In the genomic region with DNA sequence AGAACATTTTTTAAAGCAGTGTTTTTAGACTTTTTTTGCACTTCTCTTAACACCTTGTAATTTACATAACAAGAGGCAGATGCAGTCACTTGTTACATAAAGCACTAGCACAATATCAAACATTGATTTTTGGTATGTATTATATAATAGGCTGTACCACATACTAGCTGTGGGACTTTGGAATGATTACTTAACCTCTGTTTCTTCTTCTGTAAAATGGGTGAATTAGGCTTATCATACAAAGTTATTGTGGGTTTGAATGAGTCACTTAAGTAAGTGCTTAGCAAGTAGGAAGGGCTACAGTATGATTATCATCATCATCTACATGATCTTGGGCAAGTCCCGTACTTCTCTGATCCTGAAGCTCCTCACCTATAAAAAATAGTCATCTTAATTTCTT, we compare ENCODE assay signal across 17 cellular contexts. TPM values are rescaled to one million over a fixed set of nuclear protein-coding genes. Genes with fewer than 3 reads are reported as not detected.
"Had no signal": no experiment of that assay in that cellular context is flagged by ENCODE, and none has a peak within 500 bp of the region (broad histone marks: within the 10 kb centered on the region; RNA-seq: fewer than 3 reads in every experiment).

No MANE protein-coding gene starts in this region.

- H3K4me3 ChIP-seq: gastrocnemius medialis, lung, mucosa of descending colon, prostate gland, tibial artery, vagina had no signal

- H3K27ac Mint-ChIP-seq: activated CD4-positive, alpha-beta memory T cell treated with anti-CD3 and anti-CD28 coated beads, Interleukin-2, amount 10 ng/mL, durations not matched to agents 7 days and 5 days; activated CD4-positive, alpha-beta T cell treated with anti-CD3 and anti-CD28 coated beads for 36 hours; activated naive CD8-positive, alpha-beta T cell treated with anti-CD3 and anti-CD28 coated beads for 36 hours; naive thymus-derived CD8-positive, alpha-beta T cell; stimulated activated effector memory CD8-positive, alpha-beta T cell treated with anti-CD3 and anti-CD28 coated beads, Interleukin-12 subunit alpha, Interleukin-12 subunit beta, amount 100 ng/mL, for 72 hours had no signal

- H3K36me3 ChIP-seq: gastrocnemius medialis, heart right ventricle, prostate gland, tibial artery, vagina had no signal

- H3K27ac ChIP-seq: gastrocnemius medialis, heart right ventricle, prostate gland, tibial artery, vagina had no signal

- H3K4me3 Mint-ChIP-seq: activated CD4-positive, alpha-beta memory T cell treated with anti-CD3 and anti-CD28 coated beads, Interleukin-2, amount 10 ng/mL, durations not matched to agents 7 days and 5 days; activated CD4-positive, alpha-beta T cell treated with anti-CD3 and anti-CD28 coated beads for 36 hours; activated naive CD8-positive, alpha-beta T cell treated with anti-CD3 and anti-CD28 coated beads for 36 hours; naive thymus-derived CD8-positive, alpha-beta T cell; stimulated activated effector memory CD8-positive, alpha-beta T cell treated with anti-CD3 and anti-CD28 coated beads, Interleukin-12 subunit alpha, Interleukin-12 subunit beta, amount 100 ng/mL, for 72 hours had no signal

- ATAC-seq: activated CD4-positive, alpha-beta T cell treated with anti-CD3 and anti-CD28 coated beads for 36 hours; gastrocnemius medialis; mucosa of descending colon; naive thymus-derived CD8-positive, alpha-beta T cell; stimulated activated effector memory CD8-positive, alpha-beta T cell treated with anti-CD3 and anti-CD28 coated beads, Interleukin-12 subunit alpha, Interleukin-12 subunit beta, amount 100 ng/mL, for 72 hours had no signal

- H3K27me3 ChIP-seq: gastrocnemius medialis, heart right ventricle, tibial artery, vagina had no signal

- H3K4me1 ChIP-seq: gastrocnemius medialis, heart right ventricle, prostate gland, tibial artery, vagina had no signal

- H3K4me1 Mint-ChIP-seq: activated CD4-positive, alpha-beta memory T cell treated with anti-CD3 and anti-CD28 coated beads, Interleukin-2, amount 10 ng/mL, durations not matched to agents 7 days and 5 days; activated CD4-positive, alpha-beta T cell treated with anti-CD3 and anti-CD28 coated beads for 36 hours; activated naive CD8-positive, alpha-beta T cell treated with anti-CD3 and anti-CD28 coated beads for 36 hours; naive thymus-derived CD8-positive, alpha-beta T cell; stimulated activated effector memory CD8-positive, alpha-beta T cell treated with anti-CD3 and anti-CD28 coated beads, Interleukin-12 subunit alpha, Interleukin-12 subunit beta, amount 100 ng/mL, for 72 hours had no signal

- H3K9me3 Mint-ChIP-seq: activated CD4-positive, alpha-beta memory T cell treated with anti-CD3 and anti-CD28 coated beads, Interleukin-2, amount 10 ng/mL, durations not matched to agents 7 days and 5 days; stimulated activated effector memory CD8-positive, alpha-beta T cell treated with anti-CD3 and anti-CD28 coated beads, Interleukin-12 subunit alpha, Interleukin-12 subunit beta, amount 100 ng/mL, for 72 hours had no signal

- H3K36me3 Mint-ChIP-seq: activated naive CD8-positive, alpha-beta T cell treated with anti-CD3 and anti-CD28 coated beads for 36 hours; naive thymus-derived CD8-positive, alpha-beta T cell; stimulated activated effector memory CD8-positive, alpha-beta T cell treated with anti-CD3 and anti-CD28 coated beads, Interleukin-12 subunit alpha, Interleukin-12 subunit beta, amount 100 ng/mL, for 72 hours had no signal

- DNase-seq: activated CD4-positive, alpha-beta memory T cell treated with anti-CD3 and anti-CD28 coated beads, Interleukin-2, amount 10 ng/mL, durations not matched to agents 7 days and 5 days; activated CD4-positive, alpha-beta T cell treated with anti-CD3 and anti-CD28 coated beads for 36 hours; activated gamma-delta T cell treated with Interleukin-2 at 50 U/mL for 16 hours; activated naive CD8-positive, alpha-beta T cell treated with anti-CD3 and anti-CD28 coated beads for 36 hours; activated T-cell treated with anti-CD3 and anti-CD28 coated beads, Interleukin-2, amount 50 U/mL, for 48 hours; anterior cingulate cortex; gastrocnemius medialis; heart right ventricle; mucosa of descending colon; naive thymus-derived CD8-positive, alpha-beta T cell; nucleus accumbens; tibial artery had no signal

- H3K9me3 ChIP-seq: gastrocnemius medialis, mucosa of descending colon, prostate gland, tibial artery, vagina had no signal

RNA-seq across cellular contexts. Expression of a gene that starts 2.1 kb away (rescaled TPM):
- total RNA-seq: activated CD4-positive, alpha-beta memory T cell treated with anti-CD3 and anti-CD28 coated beads, Interleukin-2, amount 10 ng/mL, durations not matched to agents 7 days and 5 days; activated CD4-positive, alpha-beta T cell treated with anti-CD3 and anti-CD28 coated beads for 36 hours; activated naive CD8-positive, alpha-beta T cell treated with anti-CD3 and anti-CD28 coated beads for 36 hours; fibroblast of lung; gastrocnemius medialis; mucosa of descending colon; naive thymus-derived CD8-positive, alpha-beta T cell; vagina had no signal
- polyA plus RNA-seq: fibroblast of lung; naive thymus-derived CD8-positive, alpha-beta T cell had no signal
